ENCODE assay signal across 29 cellular contexts in the genomic region with DNA sequence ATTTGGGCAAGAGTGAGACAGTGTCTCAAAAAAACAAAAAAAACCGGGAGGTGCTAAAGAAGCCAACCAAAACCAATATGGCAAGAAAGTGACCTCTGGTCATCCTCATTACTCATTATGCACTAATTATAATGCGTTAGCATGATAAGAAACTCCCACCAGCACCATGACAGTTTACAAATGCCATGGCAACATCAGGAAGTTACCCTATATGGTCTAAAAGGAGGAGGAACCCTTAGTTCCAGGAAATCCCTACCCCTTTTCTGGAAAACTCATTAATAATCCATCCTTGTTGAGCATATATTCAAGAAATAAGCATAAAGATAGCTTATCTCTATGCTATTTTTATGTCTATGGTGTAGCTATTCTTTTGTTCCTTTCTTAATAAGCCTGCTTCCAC. TPM values are rescaled to one million over a fixed set of nuclear protein-coding genes. Genes with fewer than 3 reads are reported as not detected.
"Had no signal": no experiment of that assay in that cellular context is flagged by ENCODE, and none has a peak within 500 bp of the region (broad histone marks: within the 10 kb centered on the region; RNA-seq: fewer than 3 reads in every experiment).

No MANE protein-coding gene starts in this region.

- H3K27ac ChIP-seq: stomach, suprapubic skin, testis, thoracic aorta, thyroid gland, tibial artery, tibial nerve, transverse colon, upper lobe of left lung, upper lobe of right lung, uterus, vagina had no signal

- H3K4me1 Mint-ChIP-seq: stimulated activated effector memory CD8-positive, alpha-beta T cell treated with anti-CD3 and anti-CD28 coated beads, Interleukin-12 subunit alpha, Interleukin-12 subunit beta, amount 100 ng/mL, for 72 hours had no signal

- H3K4me3 ChIP-seq: stomach, suprapubic skin, testis, thoracic aorta, thyroid gland, tibial artery, tibial nerve, transverse colon, upper lobe of left lung, upper lobe of right lung, uterus, vagina had no signal

- H3K4me3 Mint-ChIP-seq: stimulated activated effector memory CD8-positive, alpha-beta T cell treated with anti-CD3 and anti-CD28 coated beads, Interleukin-12 subunit alpha, Interleukin-12 subunit beta, amount 100 ng/mL, for 72 hours; stimulated activated memory B cell treated with anti-CD40 and anti-IgM and Interleukin-4, amounts not matched to agents 10 μg/mL and 1 μg/mL and 100 μg/mL, for 72 hours; stimulated activated naive B cell treated with anti-CD40 and anti-IgM and Interleukin-4, amounts not matched to agents 10 μg/mL and 1 μg/mL and 100 μg/mL, for 72 hours; stimulated activated naive CD8-positive, alpha-beta T cell treated with anti-CD3 and anti-CD28 coated beads, Interleukin-15, amount 100 ng/mL, for 72 hours; stimulated activated naive CD8-positive, alpha-beta T cell treated with anti-CD3 and anti-CD28 coated beads, Interleukin-15, Interleukin-2, amounts not matched to agents 100 ng/mL and 50 ng/mL, for 24 hours; type B pancreatic cell had no signal

- H3K9me3 Mint-ChIP-seq: stimulated activated effector memory CD8-positive, alpha-beta T cell treated with anti-CD3 and anti-CD28 coated beads, Interleukin-12 subunit alpha, Interleukin-12 subunit beta, amount 100 ng/mL, for 72 hours had no signal

- ATAC-seq: stimulated activated effector memory CD8-positive, alpha-beta T cell treated with anti-CD3 and anti-CD28 coated beads, Interleukin-12 subunit alpha, Interleukin-12 subunit beta, amount 100 ng/mL, for 72 hours; stimulated activated memory B cell treated with anti-CD40 and anti-IgM and Interleukin-4, amounts not matched to agents 10 μg/mL and 1 μg/mL and 100 μg/mL, for 72 hours; stimulated activated naive B cell treated with anti-CD40 and anti-IgM and Interleukin-4, amounts not matched to agents 10 μg/mL and 1 μg/mL and 100 μg/mL, for 72 hours; stimulated activated naive CD8-positive, alpha-beta T cell treated with anti-CD3 and anti-CD28 coated beads, Interleukin-15, amount 100 ng/mL, for 72 hours; stimulated activated naive CD8-positive, alpha-beta T cell treated with anti-CD3 and anti-CD28 coated beads, Interleukin-15, Interleukin-2, amounts not matched to agents 100 U/mL and 50 U/mL, for 24 hours; upper lobe of right lung had no signal

- H3K27me3 Mint-ChIP-seq: type B pancreatic cell had no signal

- DNase-seq: stimulated activated CD4-positive, alpha-beta T cell treated with anti-CD3 and anti-CD28 coated beads, Interleukin-2, amount 100 ng/mL, for 48 hours; stimulated activated CD4-positive, alpha-beta T cell treated with anti-CD3 and anti-CD28 coated beads, Interleukin-4, amount 100 ng/mL, for 1 hour; stimulated activated CD4-positive, alpha-beta T cell treated with anti-CD3 and anti-CD28 coated beads, Interleukin-4, amount 100 ng/mL, for 24 hours; stimulated activated CD4-positive, alpha-beta T cell treated with anti-CD3 and anti-CD28 coated beads, Interleukin-4, amount 100 ng/mL, for 4 hours; stimulated activated CD8-positive, alpha-beta memory T cell treated with anti-CD3 and anti-CD28 coated beads, Interleukin-4, amount 100 ng/mL, for 48 hours; stimulated activated naive B cell treated with anti-CD40 and anti-IgM and Interleukin-4, amounts not matched to agents 10 μg/mL and 1 μg/mL and 100 μg/mL, for 72 hours; stimulated activated naive CD4-positive, alpha-beta T cell; stimulated activated naive CD4-positive, alpha-beta T cell treated with Interleukin-2 at 50 U/mL for 16 hours; stimulated activated naive CD8-positive, alpha-beta T cell treated with anti-CD3 and anti-CD28 coated beads, Interleukin-15, amount 100 ng/mL, for 72 hours; stimulated activated naive CD8-positive, alpha-beta T cell treated with anti-CD3 and anti-CD28 coated beads, Interleukin-15, Interleukin-2, amounts not matched to agents 100 U/mL and 50 U/mL, for 24 hours; stomach; substantia nigra; testis; thyroid gland; tibial artery; transverse colon; upper lobe of left lung; upper lobe of right lung; uterus had no signal

- H3K36me3 Mint-ChIP-seq: stimulated activated effector memory CD8-positive, alpha-beta T cell treated with anti-CD3 and anti-CD28 coated beads, Interleukin-12 subunit alpha, Interleukin-12 subunit beta, amount 100 ng/mL, for 72 hours; stimulated activated memory B cell treated with anti-CD40 and anti-IgM and Interleukin-4, amounts not matched to agents 10 μg/mL and 1 μg/mL and 100 μg/mL, for 72 hours had no signal

- H3K9me3 ChIP-seq: stomach, suprapubic skin, testis, thoracic aorta, thyroid gland, transverse colon, upper lobe of left lung, upper lobe of right lung, uterus, vagina had no signal

- H3K27ac Mint-ChIP-seq: stimulated activated effector memory CD8-positive, alpha-beta T cell treated with anti-CD3 and anti-CD28 coated beads, Interleukin-12 subunit alpha, Interleukin-12 subunit beta, amount 100 ng/mL, for 72 hours; stimulated activated memory B cell treated with anti-CD40 and anti-IgM and Interleukin-4, amounts not matched to agents 10 μg/mL and 1 μg/mL and 100 μg/mL, for 72 hours; stimulated activated naive B cell treated with anti-CD40 and anti-IgM and Interleukin-4, amounts not matched to agents 10 μg/mL and 1 μg/mL and 100 μg/mL, for 72 hours; stimulated activated naive CD8-positive, alpha-beta T cell treated with anti-CD3 and anti-CD28 coated beads, Interleukin-15, amount 100 ng/mL, for 72 hours; stimulated activated naive CD8-positive, alpha-beta T cell treated with anti-CD3 and anti-CD28 coated beads, Interleukin-15, Interleukin-2, amounts not matched to agents 100 ng/mL and 50 ng/mL, for 24 hours; type B pancreatic cell had no signal

- H3K4me1 ChIP-seq: suprapubic skin, testis, thyroid gland, tibial artery, tibial nerve, transverse colon, upper lobe of left lung, upper lobe of right lung, uterus, vagina had no signal

- FAIRE-seq: urothelium cell line had no signal

- H3K27me3 ChIP-seq: stomach, suprapubic skin, testis, thyroid gland, tibial artery, tibial nerve, upper lobe of left lung, upper lobe of right lung, uterus, vagina had no signal

- H3K36me3 ChIP-seq: stomach, suprapubic skin, thoracic aorta, thyroid gland, tibial artery, tibial nerve, transverse colon, upper lobe of left lung, upper lobe of right lung, uterus, vagina had no signal

RNA-seq across cellular contexts. Expression of gene C6orf52, which starts 31.7 kb away (rescaled TPM):
- total RNA-seq: suprapubic skin, thoracic aorta, thyroid gland, tibial nerve, transverse colon, upper lobe of right lung, urinary bladder, vagina had no signal
